1 cellular context compared by ENCODE assay signal in the genomic region with DNA sequence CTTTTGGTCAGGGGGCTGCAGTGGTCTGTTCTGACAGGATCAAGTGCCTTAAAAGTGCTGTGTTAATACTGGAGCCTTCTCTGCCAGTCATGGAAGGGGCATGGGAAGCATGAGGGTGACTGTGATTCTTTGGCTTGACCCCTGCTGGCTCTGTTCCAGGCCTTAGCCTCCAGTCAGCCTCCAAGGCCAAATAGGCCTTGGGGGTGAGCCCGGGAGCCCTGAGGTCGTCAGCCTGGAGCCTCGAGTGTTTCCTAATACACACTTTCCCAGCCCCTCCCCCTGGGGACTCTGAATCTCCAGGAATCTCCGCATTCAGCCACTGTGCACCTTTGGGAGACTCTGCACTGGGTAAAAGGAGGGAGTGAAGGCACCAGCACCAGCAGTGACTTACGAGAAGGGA.
A peak's percentile ranks its signal among the peaks of the same experiment; 100 is the strongest.
TF ChIP-seq lines count a peak whose summit lies in the region.

No MANE protein-coding gene starts in this region.

TF ChIP-seq in K562, 482 proteins besides CTCF, POLR2A, EP300 and RAD21:
- 0 out of 2 replicates have a peak, but pooled peaks have one; percentile 10 for TF ChIP-seq NFIX (CRISPR knock-in tag; IDR thresholded peaks at IDR 0.05; ENCODE audit: low read depth)
- peak; percentile 89 for TF ChIP-seq NFIC (IDR thresholded peaks at IDR 0.05)
- no peak for TF ChIP-seq POLR2G (IDR thresholded peaks at IDR 0.05; ENCODE audit: low read depth, low read length)
